Comparison of ENCODE assay signal across 9 cellular contexts in genomic region chr2:178700922-178701342, GRCh38.
DNase-seq lines count a peak whose midpoint lies in the region; ATAC-seq and TF ChIP-seq lines count a peak whose summit lies in the region.
"Had no signal": no experiment of that assay in that cellular context is flagged by ENCODE, and none has a peak within 500 bp of the region (broad histone marks: within the 10 kb centered on the region; RNA-seq: fewer than 3 reads in every experiment).

No MANE protein-coding gene starts in this region.

- H3K4me1 ChIP-seq in CD4-positive, alpha-beta memory T cell (ENCODE audit: insufficient read depth, low read length): no peaks in the 10 kb centered on the region
- H3K4me1 ChIP-seq in OCI-LY3 (ENCODE audit: low read length): no peaks in the 10 kb centered on the region
- no peaks in the 10 kb centered on the region for H3K4me1 ChIP-seq in esophagus muscularis mucosa
- H3K4me1 ChIP-seq in spleen: no peaks in the 10 kb centered on the region

- peak; percentile 68 for ATAC-seq in GM18867 (IDR thresholded peaks at IDR 0.05; ENCODE audit: unreplicated experiment)
- no peak for ATAC-seq in HG03045 (IDR thresholded peaks at IDR 0.05; ENCODE audit: unreplicated experiment)
- ATAC-seq: naive thymus-derived CD8-positive, alpha-beta T cell had no signal

- H3K9me3 Mint-ChIP-seq in CD4-positive, alpha-beta memory T cell: no peaks in the 10 kb centered on the region
- H3K9me3 Mint-ChIP-seq: naive thymus-derived CD8-positive, alpha-beta T cell had no signal

- H3K27ac ChIP-seq in CD4-positive, alpha-beta memory T cell (ENCODE audit: low read depth, low read length): no peak overlapping the region
- no peak overlapping the region for H3K27ac ChIP-seq in OCI-LY3 (ENCODE audit: low read length)
- H3K27ac ChIP-seq in esophagus muscularis mucosa (replicated peaks in 1 of 4): no peak overlapping the region
- no peak overlapping the region for H3K27ac ChIP-seq in spleen

- POLR2A ChIA-PET in CD4-positive, alpha-beta memory T cell (lab: Charles Lee; ENCODE audit: partially characterized antibody): no interaction called here

- H3K36me3 ChIP-seq in CD4-positive, alpha-beta memory T cell (ENCODE audit: insufficient read depth, low read length): no peaks in the 10 kb centered on the region
- H3K36me3 ChIP-seq in OCI-LY3 (replicated peaks; ENCODE audit: low read depth, low read length): no peaks in the 10 kb centered on the region
- peaks cover 0 to 93% (median 0%) of the 10 kb centered on the region in 4 donors for H3K36me3 ChIP-seq in esophagus muscularis mucosa
- peaks cover 0 to 6% (median 0%) of the 10 kb centered on the region in 6 donors for H3K36me3 ChIP-seq in spleen

- intact Hi-C loops in CD4-positive, alpha-beta memory T cell (cut with micrococcal nuclease): no loop called here
- intact Hi-C loops in esophagus muscularis mucosa (cut with DNase I) (no loop called here), spleen (cut with DNase I; ENCODE audit: low total_unique reads) (no loop called here)

- H3K27me3 Mint-ChIP-seq in CD4-positive, alpha-beta memory T cell: peaks cover 1 to 2% of the 10 kb centered on the region in 2 donors
- H3K27me3 Mint-ChIP-seq: naive thymus-derived CD8-positive, alpha-beta T cell had no signal

- no peaks in the 10 kb centered on the region for H3K36me3 Mint-ChIP-seq in CD4-positive, alpha-beta memory T cell

- peak; percentile 85 for TF ChIP-seq CTCF in OCI-LY3 (IDR thresholded peaks at IDR 0.05; ENCODE audit: low read depth, low read length)
- peak; percentile 29 to 69 (median 44) for TF ChIP-seq CTCF in esophagus muscularis mucosa (IDR thresholded peaks at IDR 0.05)
- TF ChIP-seq CTCF in spleen (IDR thresholded peaks at IDR 0.05 in 8 of 11, conservative IDR thresholded peaks at IDR 0.05 in 3 of 11): peak; percentile 36 to 89 (median 76)

- H3K4me1 Mint-ChIP-seq in CD4-positive, alpha-beta memory T cell: peaks cover 0 to 4% (median 2%) of the 10 kb centered on the region in 4 donors

- H2AFZ ChIP-seq in OCI-LY3 (ENCODE audit: low read depth, low read length): peak overlapping the region; percentile 43; the same call in 1 of the 2 replicates

- TF ChIP-seq POLR2A in esophagus muscularis mucosa (IDR thresholded peaks at IDR 0.05; ENCODE audit: low read depth): no peak
- TF ChIP-seq POLR2A in spleen (IDR thresholded peaks at IDR 0.05): no peak

- no peaks in the 10 kb centered on the region for H3K79me2 ChIP-seq in OCI-LY3 (ENCODE audit: low read length)

- no peak overlapping the region for H3K4me3 ChIP-seq in CD4-positive, alpha-beta memory T cell (ENCODE audit: low read length in 2 of 2)
- H3K4me3 ChIP-seq in OCI-LY3 (ENCODE audit: low read length) (no peak overlapping the region), esophagus muscularis mucosa (no peak overlapping the region), spleen (no peak overlapping the region)

- CTCF ChIA-PET in CD4-positive, alpha-beta memory T cell (lab: Charles Lee; ENCODE audit: partially characterized antibody): interaction anchor here (0.6 to 2.0 kb wide), 18 partner anchors 9 to 103 kb away, joined by 3 to 11 read pairs (median 3); no protein-coding TSS in a partner anchor

- H3K27ac Mint-ChIP-seq in CD4-positive, alpha-beta memory T cell: no peak overlapping the region
- H3K27ac Mint-ChIP-seq: naive thymus-derived CD8-positive, alpha-beta T cell had no signal

- WGBS in esophagus muscularis mucosa: 65% methylated on average over 9 of the region's 9 CpGs
- 49 to 60% (median 57%) methylated on average over 9 of the region's 9 CpGs for WGBS in spleen, 5 donors

- TF ChIP-seq EP300 in esophagus muscularis mucosa (IDR thresholded peaks at IDR 0.05): no peak

- no peak overlapping the region for H3K9ac ChIP-seq in OCI-LY3 (ENCODE audit: low read length)

- H3K4me3 Mint-ChIP-seq in CD4-positive, alpha-beta memory T cell: no peak overlapping the region
- H3K4me3 Mint-ChIP-seq: naive thymus-derived CD8-positive, alpha-beta T cell had no signal

- H3K4me2 ChIP-seq in OCI-LY3 (ENCODE audit: low read length): peak overlapping the region; percentile 33

- no peaks in the 10 kb centered on the region for H3K27me3 ChIP-seq in CD4-positive, alpha-beta memory T cell (ENCODE audit: insufficient read depth, low read length)
- H3K27me3 ChIP-seq in OCI-LY3 (ENCODE audit: low read depth, low read length) (no peaks in the 10 kb centered on the region), esophagus muscularis mucosa (no peaks in the 10 kb centered on the region), spleen (replicated peaks in 1 of 7) (no peaks in the 10 kb centered on the region)

- peak in 4 of 5 donors; percentile 8 to 21 (median 14) for DNase-seq in CD4-positive, alpha-beta memory T cell
- no peak for DNase-seq in esophagus muscularis mucosa (ENCODE audit: extremely low spot score)
- DNase-seq in spleen: no peak
- DNase-seq in T1000 (lab: John Stamatoyannopoulos, UW): no peak
- DNase-seq in amygdala (lab: John Stamatoyannopoulos, UW): no peak

- no peaks in the 10 kb centered on the region for H4K20me1 ChIP-seq in OCI-LY3 (ENCODE audit: insufficient read depth, low read length)

- H3K9me3 ChIP-seq in CD4-positive, alpha-beta memory T cell (ENCODE audit: control insufficient read depth in 1 of 2, low read length in 2 of 2): no peaks in the 10 kb centered on the region
- no peaks in the 10 kb centered on the region for H3K9me3 ChIP-seq in OCI-LY3 (ENCODE audit: insufficient read depth, low read length)
- no peaks in the 10 kb centered on the region for H3K9me3 ChIP-seq in esophagus muscularis mucosa
- no peaks in the 10 kb centered on the region for H3K9me3 ChIP-seq in spleen

Comparison
In these comparisons a context has a peak if more than half of its experiments do, and no peak if none do; other contexts are left out.
1. DNase-seq: peak in CD4-positive, alpha-beta memory T cell (4 of 5); none in esophagus muscularis mucosa (single experiment), spleen (single experiment), T1000 (single experiment) and amygdala (0 of 56).
2. Peak in every context shown above with its lines, with median percentiles within 50 percentile points of each other: CTCF ChIP-seq.